ENCODE assay signal across 22 cellular contexts in genomic region chr10:3481496-3481895, GRCh38.
DNase-seq lines count a peak whose midpoint lies in the region; ATAC-seq, FAIRE-seq and TF ChIP-seq lines count a peak whose summit lies in the region.
"Had no signal": no experiment of that assay in that cellular context is flagged by ENCODE, and none has a peak within 500 bp of the region (broad histone marks: within the 10 kb centered on the region; RNA-seq: fewer than 3 reads in every experiment).

No MANE protein-coding gene starts in this region.

- no peak overlapping the region for H2BK120ac ChIP-seq in IMR-90 (ENCODE audit: low read depth, low read length)

- H2AK5ac ChIP-seq in IMR-90 (ENCODE audit: low read depth, low read length): peak overlapping the region; percentile 7; the same call in 1 of the 2 replicates

- H4K8ac ChIP-seq in IMR-90 (ENCODE audit: low read depth in 2 of 2, low read length in 2 of 2): no peak overlapping the region; a peak in 1 of 4 replicates

- 0 out of 4 replicates have a peak, but pooled peaks cover 0 to 3% of the 10 kb centered on the region in 2 experiments for H3K79me1 ChIP-seq in IMR-90 (ENCODE audit: low read depth in 1 of 2, low read length in 2 of 2)

- H3K23ac ChIP-seq in IMR-90 (ENCODE audit: low read depth, low read length): no peak overlapping the region

- no peak overlapping the region for H4K5ac ChIP-seq in IMR-90 (ENCODE audit: low read depth, low read length)

- H3K27ac ChIP-seq in IMR-90 (ENCODE audit: insufficient read depth, low read length) (no peak overlapping the region), keratinocyte (ENCODE audit: control insufficient read depth, insufficient read depth, low read length) (peak overlapping the region; percentile 63), uterus (peak overlapping the region; percentile 67 to 74)

- no peak overlapping the region; the same call in 1 of the 2 replicates for H3K14ac ChIP-seq in IMR-90 (replicated peaks; ENCODE audit: low read depth, low read length)

- no peak overlapping the region for H3K4me3 Mint-ChIP-seq in MCF 10A (ENCODE audit: unreplicated experiment)
- H3K4me3 Mint-ChIP-seq: central memory CD8-positive, alpha-beta T cell; dendritic cell treated with granulocyte-macrophage colony-stimulating factor and Interleukin-4, amounts not matched to agents 40 ng/mL and 50 ng/mL, for 4 days; endodermal cell; natural killer cell treated with Interleukin-12 subunit alpha and Interleukin-12 subunit beta and Interleukin-15 and Interleukin-18, amount 100 ng/mL, for 72 hours had no signal

- peak overlapping the region; percentile 44; the same call in 2 of the 3 replicates for H2BK15ac ChIP-seq in IMR-90 (ENCODE audit: low read depth, low read length)

- DNase-seq in IMR-90 (no peak), MCF 10A (ENCODE audit: unreplicated experiment) (no peak), keratinocyte (ENCODE audit: low read depth, low spot score) (no peak), uterus (no peak), SW480 (ENCODE audit: low spot score) (no peak)
- DNase-seq: activated CD4-positive, alpha-beta T cell treated with anti-CD3 and anti-CD28 coated beads, Interleukin-2, amount 50 U/mL, for 48 hours; activated CD4-positive, CD25-positive, alpha-beta regulatory T cell; activated naive CD4-positive, alpha-beta T cell; activated T-cell treated with anti-CD3 and anti-CD28 coated beads, Interleukin-2, amount 50 U/mL, for 48 hours; endodermal cell; NCI-H1694 treated with DMSO at 0.1 percent for 48 hours; NCI-H446; stimulated activated naive CD4-positive, alpha-beta T cell treated with Interleukin-2 at 50 U/mL for 16 hours; T-helper 1 cell had no signal

- in situ Hi-C loops in IMR-90 (cut with MboI; ENCODE audit: low sequenced_read_pairs): no loop called here

- H3K4ac ChIP-seq in IMR-90 (ENCODE audit: low read depth, low read length): peak overlapping the region; percentile 36; the same call in 1 of the 2 replicates

- no peak overlapping the region for H3K4me3 ChIP-seq in IMR-90 (ENCODE audit: insufficient read depth, low read depth, low read length)
- H3K4me3 ChIP-seq in keratinocyte (ENCODE audit: control insufficient read depth in 2 of 3, extremely low read depth in 1 of 3, insufficient read depth in 2 of 3, low read depth in 1 of 3, low read length in 3 of 3): no peak overlapping the region
- no peak overlapping the region for H3K4me3 ChIP-seq in uterus
- H3K4me3 ChIP-seq: gastrocnemius medialis, HAP-1 had no signal

- H3K9me1 ChIP-seq in IMR-90 (ENCODE audit: insufficient read depth, low read length) (peaks cover 24% of the 10 kb centered on the region), keratinocyte (ENCODE audit: control insufficient read depth, extremely low read depth, insufficient read depth, low read length) (no peaks in the 10 kb centered on the region)

- no peak for FAIRE-seq in keratinocyte (lab: Jason Lieb, UNC)

- H3K9ac ChIP-seq in IMR-90 (ENCODE audit: low read depth, low read length): no peak overlapping the region
- no peak overlapping the region for H3K9ac ChIP-seq in keratinocyte (ENCODE audit: control insufficient read depth, extremely low read depth, insufficient read depth, low read length)

- H3K9me3 ChIP-seq in IMR-90 (ENCODE audit: control insufficient read depth, insufficient read depth, low read length): no peaks in the 10 kb centered on the region; the same call in 1 of the 2 replicates
- H3K9me3 ChIP-seq in keratinocyte (ENCODE audit: control insufficient read depth, low read depth, low read length): no peaks in the 10 kb centered on the region
- no peaks in the 10 kb centered on the region for H3K9me3 ChIP-seq in uterus
- H3K9me3 ChIP-seq: gastrocnemius medialis, HAP-1 had no signal

- TF ChIP-seq POLR2A in IMR-90 (IDR thresholded peaks at IDR 0.05; ENCODE audit: low read depth, low read length): no peak
- TF ChIP-seq POLR2A in uterus (IDR thresholded peaks at IDR 0.05): no peak

- WGBS in IMR-90 (ENCODE audit: extremely low coverage in 2 of 2, insufficient read length in 1 of 2), 2 experiments: 87% methylated on average over 3 of the region's 8 CpGs; no CpG with 5 or more reads in 1 of the 2 experiments

- H3K4me1 Mint-ChIP-seq in MCF 10A (ENCODE audit: insufficient read depth, unreplicated experiment): peaks cover 31% of the 10 kb centered on the region

- H3K27me3 ChIP-seq in IMR-90 (ENCODE audit: control insufficient read depth, insufficient read depth, low read length): no peaks in the 10 kb centered on the region
- no peaks in the 10 kb centered on the region for H3K27me3 ChIP-seq in keratinocyte (ENCODE audit: control insufficient read depth, extremely low read depth, insufficient read depth, low read length)
- H3K27me3 ChIP-seq in uterus: no peaks in the 10 kb centered on the region
- H3K27me3 ChIP-seq: gastrocnemius medialis had no signal

- peak overlapping the region; percentile 79 for H3K27ac Mint-ChIP-seq in MCF 10A (ENCODE audit: low read depth, unreplicated experiment)
- H3K27ac Mint-ChIP-seq: endodermal cell; IgD-negative memory B cell; natural killer cell treated with Interleukin-12 subunit alpha and Interleukin-12 subunit beta and Interleukin-15 and Interleukin-18, amount 100 ng/mL, for 72 hours had no signal

- BruUV-seq in IMR-90 (replicated peaks; lab: Mats Ljungman, UMichigan) (no TSS peak), MCF 10A (replicated peaks; lab: Mats Ljungman, UMichigan) (no TSS peak)

- no peaks in the 10 kb centered on the region for H3K36me3 ChIP-seq in IMR-90 (ENCODE audit: control insufficient read depth, insufficient read depth, low read length)
- H3K36me3 ChIP-seq in keratinocyte (ENCODE audit: control insufficient read depth in 2 of 2, extremely low read depth in 1 of 2, insufficient read depth in 2 of 2, low read length in 2 of 2): no peaks in the 10 kb centered on the region
- no peaks in the 10 kb centered on the region for H3K36me3 ChIP-seq in uterus
- H3K36me3 ChIP-seq: gastrocnemius medialis, HAP-1 had no signal

- no peaks in the 10 kb centered on the region for H3K79me2 ChIP-seq in keratinocyte (ENCODE audit: control insufficient read depth, insufficient read depth, low read length)

- H3K56ac ChIP-seq in IMR-90 (ENCODE audit: extremely low read depth, insufficient read depth, low read length): no peak overlapping the region

- dilution Hi-C loops in IMR-90 (cut with HindIII; ENCODE audit: low sequenced_read_pairs, unreplicated experiment): no loop called here
- dilution Hi-C loops in keratinocyte (cut with MboI; ENCODE audit: extremely low pct_ligation_motif_present, low sequenced_read_pairs): no loop called here

- H2AK9ac ChIP-seq in IMR-90 (replicated peaks; ENCODE audit: low read depth, low read length, poor library complexity): no peak overlapping the region

- H3K18ac ChIP-seq in IMR-90 (ENCODE audit: low read depth, low read length): no peak overlapping the region

- POLR2A ChIA-PET in IMR-90 (lab: Charles Lee; ENCODE audit: unreplicated experiment) (no interaction called here), MCF 10A (lab: Yijun Ruan, JAX) (interaction anchor here (0.8 to 4.6 kb wide), 6 partner anchors 9 to 301 kb away, joined by 3 to 33 read pairs (median 6); no protein-coding TSS in a partner anchor)

- no peak overlapping the region for H3K4me2 ChIP-seq in IMR-90 (ENCODE audit: low read depth, low read length)
- no peak overlapping the region for H3K4me2 ChIP-seq in keratinocyte (ENCODE audit: control insufficient read depth, extremely low read depth, insufficient read depth, low read depth, low read length)

- ATAC-seq in IMR-90 (ENCODE audit: low read depth): no peak
- ATAC-seq in HG03139 (IDR thresholded peaks at IDR 0.05; ENCODE audit: unreplicated experiment): no peak
- no peak for ATAC-seq in esophagus mucosa

- H2BK5ac ChIP-seq in IMR-90 (ENCODE audit: low read depth, low read length, poor library complexity, severe bottlenecking): no peak overlapping the region

- no peaks in the 10 kb centered on the region for H3K9me3 Mint-ChIP-seq in MCF 10A (ENCODE audit: unreplicated experiment)
- H3K9me3 Mint-ChIP-seq: central memory CD8-positive, alpha-beta T cell; dendritic cell treated with granulocyte-macrophage colony-stimulating factor and Interleukin-4, amounts not matched to agents 40 ng/mL and 50 ng/mL, for 4 days; endodermal cell; natural killer cell treated with Interleukin-12 subunit alpha and Interleukin-12 subunit beta and Interleukin-15 and Interleukin-18, amount 100 ng/mL, for 72 hours had no signal

- H2AFZ ChIP-seq in IMR-90 (replicated peaks; ENCODE audit: low read length, poor library complexity) (no peak overlapping the region), keratinocyte (ENCODE audit: control insufficient read depth, low read length) (no peak overlapping the region)

- TF ChIP-seq CTCF in IMR-90 (conservative IDR thresholded peaks at IDR 0.05; ENCODE audit: low read depth, low read length) (no peak), MCF 10A (IDR thresholded peaks at IDR 0.05; ENCODE audit: unreplicated experiment) (no peak), keratinocyte (optimal IDR thresholded peaks at IDR 0.05 in 1 of 3, IDR thresholded peaks at IDR 0.05 in 1 of 3, conservative IDR thresholded peaks at IDR 0.05 in 1 of 3; ENCODE audit: extremely low read depth in 1 of 3, insufficient read depth in 2 of 3, low read length in 3 of 3) (no peak), uterus (IDR thresholded peaks at IDR 0.05) (no peak)

- no peaks in the 10 kb centered on the region for H4K20me1 ChIP-seq in IMR-90 (ENCODE audit: insufficient read depth, low read length)
- no peaks in the 10 kb centered on the region for H4K20me1 ChIP-seq in keratinocyte (ENCODE audit: control insufficient read depth, extremely low read depth, insufficient read depth, low read length)

- TF ChIP-seq RAD21 in IMR-90 (IDR thresholded peaks at IDR 0.05; ENCODE audit: low read length): no peak

- no peak overlapping the region for H4K91ac ChIP-seq in IMR-90 (ENCODE audit: insufficient read depth, low read depth, low read length)

- peaks cover 17% of the 10 kb centered on the region for H3K4me1 ChIP-seq in IMR-90 (ENCODE audit: control insufficient read depth, insufficient read depth, low read length)
- H3K4me1 ChIP-seq in keratinocyte (ENCODE audit: control insufficient read depth, extremely low read depth, insufficient read depth, low read length): peaks cover 42% of the 10 kb centered on the region
- no peaks in the 10 kb centered on the region for H3K4me1 ChIP-seq in uterus
- H3K4me1 ChIP-seq: HAP-1 had no signal

- no peaks in the 10 kb centered on the region for H3K27me3 Mint-ChIP-seq in MCF 10A (ENCODE audit: insufficient read depth, unreplicated experiment)

- H2BK20ac ChIP-seq in IMR-90 (ENCODE audit: low read depth, low read length): 0 out of 2 replicates have a peak overlapping the region, but pooled peaks have one; percentile 22

- H3K36me3 Mint-ChIP-seq in MCF 10A (ENCODE audit: insufficient read depth, unreplicated experiment): peaks cover 10% of the 10 kb centered on the region
- H3K36me3 Mint-ChIP-seq: natural killer cell treated with Interleukin-12 subunit alpha and Interleukin-12 subunit beta and Interleukin-15 and Interleukin-18, amount 100 ng/mL, for 72 hours had no signal

- CTCF ChIA-PET in IMR-90 (lab: Yijun Ruan, JAX): no interaction called here
- CTCF ChIA-PET in MCF 10A (lab: Yijun Ruan, JAX): interaction anchor here (0.9 kb wide), 1 partner anchor 300 kb away, joined by 3 read pairs; no protein-coding TSS in a partner anchor

- intact Hi-C loops in IMR-90 (cut with micrococcal nuclease) (no loop called here), MCF 10A (cut with micrococcal nuclease) (no loop called here), uterus (cut with DNase I; ENCODE audit: low total_unique reads) (no loop called here)
